ENCODE assay signal across 8 cellular contexts in the genomic region with DNA sequence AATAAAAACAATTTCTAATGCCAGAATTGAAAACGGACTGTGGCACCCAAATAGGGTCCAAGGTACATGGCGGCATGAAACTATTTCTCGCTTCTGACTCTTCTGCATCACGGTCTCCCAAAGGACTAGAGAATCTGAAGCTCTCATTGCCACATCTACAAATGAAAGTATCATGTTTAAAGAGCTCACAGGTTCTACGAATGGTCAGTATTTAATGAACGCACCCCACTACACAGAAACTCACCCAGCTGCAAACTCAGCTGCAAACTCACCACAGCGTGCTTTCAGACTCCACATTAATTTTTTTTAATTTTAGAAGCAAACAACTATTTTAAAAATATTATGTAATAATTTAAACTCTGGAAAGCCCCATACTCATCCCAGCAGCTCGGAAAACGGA. TPM values are rescaled to one million over a fixed set of nuclear protein-coding genes. Genes with fewer than 3 reads are reported as not detected.
DNase-seq lines count a peak whose midpoint lies in the region; ATAC-seq and TF ChIP-seq lines count a peak whose summit lies in the region.

No MANE protein-coding gene starts in this region.

- H3K36me3 ChIP-seq in SJCRH30 = no peaks in the 10 kb centered on the region

- H3K27me3 ChIP-seq in SJCRH30 = no peaks in the 10 kb centered on the region

- DNase-seq in A172 (ENCODE audit: low spot score) (peak; percentile 29), SJCRH30 (peak in 1 of 2 experiments; percentile 17), fibroblast of mammary gland (ENCODE audit: low read depth) (peak; percentile 44), retinal pigment epithelial cell (ENCODE audit: low read depth) (no peak), NCI-H2081 treated with DMSO at 0.1 percent for 48 hours (lab: John Stamatoyannopoulos, UW) (no peak), NCI-H1417 treated with DMSO at 0.1 percent for 48 hours (lab: John Stamatoyannopoulos, UW) (no peak), retina (no peak)

- TF ChIP-seq CTCF in fibroblast of mammary gland (conservative IDR thresholded peaks at IDR 0.05; ENCODE audit: control insufficient read depth, insufficient read depth, low read depth, low read length) = no peak
- TF ChIP-seq CTCF in retinal pigment epithelial cell (conservative IDR thresholded peaks at IDR 0.05; ENCODE audit: low read depth, low read length) = no peak

- H3K27ac ChIP-seq in SJCRH30 = peak overlapping the region; percentile 83; the same call in 1 of the 2 replicates

- peak overlapping the region; percentile 66 for H3K4me3 ChIP-seq in SJCRH30
- peak overlapping the region; percentile 95 for H3K4me3 ChIP-seq in fibroblast of mammary gland (ENCODE audit: control insufficient read depth, low read depth, low read length)
- peak overlapping the region; percentile 61 for H3K4me3 ChIP-seq in retinal pigment epithelial cell (ENCODE audit: low read length)

- peak; percentile 2 for ATAC-seq in GM18873 (IDR thresholded peaks at IDR 0.05; ENCODE audit: low FRiP score, unreplicated experiment)

- no peaks in the 10 kb centered on the region for H3K9me3 ChIP-seq in SJCRH30 (replicated peaks)

- H3K4me1 ChIP-seq in SJCRH30 = peaks cover 9% of the 10 kb centered on the region

RNA-seq across cellular contexts. Expression of a gene that starts 1.1 kb away (rescaled TPM):
- total RNA-seq in A172 (2014; rRNA removed; shearing (Covaris generic)) = 36.6 and 40.6 TPM in 2 replicates
- total RNA-seq in SJCRH30 (2014; rRNA removed; shearing (Covaris generic)) = 53.0 and 53.8 TPM in 2 replicates

Comparison
In these comparisons a context has a peak if more than half of its experiments do, and no peak if none do; other contexts are left out.
1. DNase-seq: peak in A172 (single experiment) and fibroblast of mammary gland (single experiment); none in retinal pigment epithelial cell (single experiment), NCI-H2081 treated with DMSO at 0.1 percent for 48 hours (single experiment), NCI-H1417 treated with DMSO at 0.1 percent for 48 hours (single experiment) and retina (single experiment).
2. Peak in every context shown above with its lines, with median percentiles within 50 percentile points of each other: H3K4me3 ChIP-seq.